8 cellular contexts compared by ENCODE assay signal in the genomic region with DNA sequence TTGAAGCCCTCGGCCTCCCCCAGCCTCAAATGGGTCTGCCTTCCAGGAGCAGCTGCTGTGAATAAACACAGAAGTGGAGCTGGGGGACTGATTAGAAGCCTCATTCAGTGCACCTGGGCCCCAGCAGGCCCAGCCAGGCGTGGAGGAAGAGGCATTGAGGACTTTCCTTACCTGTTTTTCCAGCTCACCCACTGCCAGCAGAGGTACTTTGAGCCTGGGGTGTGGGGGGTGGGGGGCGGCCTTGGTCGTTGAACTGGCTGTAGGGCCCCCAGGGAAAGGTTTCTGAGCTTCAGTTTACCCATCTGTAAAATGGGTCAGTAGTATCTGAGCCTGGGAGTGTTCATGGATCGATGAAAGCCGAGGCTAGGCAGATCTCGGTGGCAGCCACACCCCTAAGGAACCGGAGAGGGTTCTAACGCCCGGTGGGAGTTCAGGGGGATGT. TPM values are rescaled to one million over a fixed set of nuclear protein-coding genes. Genes with fewer than 3 reads are reported as not detected.
A peak's percentile ranks its signal among the peaks of the same experiment; 100 is the strongest.
DNase-seq lines count a peak whose midpoint lies in the region; ATAC-seq and TF ChIP-seq lines count a peak whose summit lies in the region.

No MANE protein-coding gene starts in this region.

- intact Hi-C loops in heart right ventricle (cut with DNase I): no loop called here
- intact Hi-C loops in activated T-helper 2 cell treated with anti-CD3 and anti-CD28 coated beads, Interferon-gamma antibody, Interleukin-2, Interleukin-4, amounts not matched to agents 10 μg/mL and 5 μg/mL and 100 μg/mL, durations not matched to agents 14 hours and 24 hours and 36 hours (cut with micrococcal nuclease): no loop called here
- intact Hi-C loops in uterus (cut with DNase I; ENCODE audit: low total_unique reads): no loop called here

- ATAC-seq in heart right ventricle (no peak), lung (ENCODE audit: insufficient read depth, low FRiP score) (no peak), HG03159 (IDR thresholded peaks at IDR 0.05; ENCODE audit: unreplicated experiment) (no peak), HG03442 (IDR thresholded peaks at IDR 0.05; ENCODE audit: unreplicated experiment) (no peak)

- no peak overlapping the region for H3K27ac Mint-ChIP-seq in activated T-helper 2 cell treated with anti-CD3 and anti-CD28 coated beads, Interferon-gamma antibody, Interleukin-2, Interleukin-4, amounts not matched to agents 10 μg/mL and 5 μg/mL and 100 μg/mL, durations not matched to agents 14 hours and 24 hours and 36 hours

- WGBS in heart right ventricle, 2 donors: 87 to 90% methylated on average over 10 of the region's 10 CpGs
- WGBS in lung, 2 donors: 82 to 89% methylated on average over 10 of the region's 10 CpGs

- H3K36me3 Mint-ChIP-seq in activated T-helper 2 cell treated with anti-CD3 and anti-CD28 coated beads, Interferon-gamma antibody, Interleukin-2, Interleukin-4, amounts not matched to agents 10 μg/mL and 5 μg/mL and 100 μg/mL, durations not matched to agents 14 hours and 24 hours and 36 hours (ENCODE audit: low read depth): peaks cover 17% of the 10 kb centered on the region

- TF ChIP-seq CTCF in heart right ventricle (IDR thresholded peaks at IDR 0.05) (no peak), right atrium auricular region (IDR thresholded peaks at IDR 0.05) (no peak), lung (IDR thresholded peaks at IDR 0.05; ENCODE audit: control extremely low read depth, extremely low read depth) (no peak), uterus (IDR thresholded peaks at IDR 0.05) (no peak)

- H3K27ac ChIP-seq in heart right ventricle: peak overlapping the region in 2 of 10 donors; percentile 80 to 89
- peak overlapping the region in 1 of 2 donors; percentile 85 for H3K27ac ChIP-seq in right atrium auricular region
- peak overlapping the region in 1 of 2 donors; percentile 6 for H3K27ac ChIP-seq in lung (ENCODE audit: low read depth in 1 of 2, low read length in 1 of 2)
- H3K27ac ChIP-seq in uterus: no peak overlapping the region

- H3K9me3 ChIP-seq in heart right ventricle (no peaks in the 10 kb centered on the region), right atrium auricular region (no peaks in the 10 kb centered on the region), lung (ENCODE audit: control insufficient read depth in 2 of 2, insufficient read depth in 1 of 2, low read length in 1 of 2) (no peaks in the 10 kb centered on the region), uterus (no peaks in the 10 kb centered on the region)

- DNase-seq in heart right ventricle (no peak), right atrium auricular region (ENCODE audit: low spot score) (no peak), lung (ENCODE audit: low spot score) (no peak), uterus (no peak), NCI-H1048 (lab: John Stamatoyannopoulos, UW) (no peak)
- no peak for DNase-seq in activated T-helper 2 cell treated with anti-CD3 and anti-CD28 coated beads, Interferon-gamma antibody, Interleukin-2, Interleukin-4, amounts not matched to agents 10 μg/mL and 5 μg/mL and 100 μg/mL, durations not matched to agents 14 hours and 24 hours and 36 hours (ENCODE audit: low spot score)

- no peak for TF ChIP-seq POLR2A in uterus (IDR thresholded peaks at IDR 0.05)

- no peaks in the 10 kb centered on the region for H3K9me3 Mint-ChIP-seq in activated T-helper 2 cell treated with anti-CD3 and anti-CD28 coated beads, Interferon-gamma antibody, Interleukin-2, Interleukin-4, amounts not matched to agents 10 μg/mL and 5 μg/mL and 100 μg/mL, durations not matched to agents 14 hours and 24 hours and 36 hours

- peaks cover 24% of the 10 kb centered on the region for H3K4me1 Mint-ChIP-seq in activated T-helper 2 cell treated with anti-CD3 and anti-CD28 coated beads, Interferon-gamma antibody, Interleukin-2, Interleukin-4, amounts not matched to agents 10 μg/mL and 5 μg/mL and 100 μg/mL, durations not matched to agents 14 hours and 24 hours and 36 hours (ENCODE audit: low read depth)

- H3K4me1 ChIP-seq in heart right ventricle: peaks cover 0 to 25% (median 18%) of the 10 kb centered on the region in 9 donors
- peaks cover 0 to 22% of the 10 kb centered on the region in 2 donors for H3K4me1 ChIP-seq in right atrium auricular region
- H3K4me1 ChIP-seq in lung (ENCODE audit: control insufficient read depth in 2 of 2, insufficient read depth in 2 of 2, low read length in 2 of 2): peaks cover 0 to 11% of the 10 kb centered on the region in 2 donors
- H3K4me1 ChIP-seq in uterus: peaks cover 0 to 7% of the 10 kb centered on the region in 2 donors

- peaks cover 2% of the 10 kb centered on the region for H3K27me3 Mint-ChIP-seq in activated T-helper 2 cell treated with anti-CD3 and anti-CD28 coated beads, Interferon-gamma antibody, Interleukin-2, Interleukin-4, amounts not matched to agents 10 μg/mL and 5 μg/mL and 100 μg/mL, durations not matched to agents 14 hours and 24 hours and 36 hours (ENCODE audit: low read depth)

- H3K27me3 ChIP-seq in heart right ventricle (peaks cover 0 to 18% (median 0%) of the 10 kb centered on the region in 7 donors), right atrium auricular region (no peaks in the 10 kb centered on the region), lung (ENCODE audit: control insufficient read depth, insufficient read depth) (no peaks in the 10 kb centered on the region), uterus (no peaks in the 10 kb centered on the region)

- H3K4me3 Mint-ChIP-seq in activated T-helper 2 cell treated with anti-CD3 and anti-CD28 coated beads, Interferon-gamma antibody, Interleukin-2, Interleukin-4, amounts not matched to agents 10 μg/mL and 5 μg/mL and 100 μg/mL, durations not matched to agents 14 hours and 24 hours and 36 hours (ENCODE audit: low read depth): peak overlapping the region; percentile 94

- H3K4me3 ChIP-seq in heart right ventricle (peak overlapping the region in 8 of 10 donors; percentile 80 to 92 (median 86)), right atrium auricular region (peak overlapping the region in 1 of 2 donors; percentile 84), lung (peak overlapping the region; percentile 83), uterus (peak overlapping the region in 1 of 2 donors; percentile 61)

- H3K36me3 ChIP-seq in heart right ventricle (no peaks in the 10 kb centered on the region), right atrium auricular region (no peaks in the 10 kb centered on the region), lung (ENCODE audit: control insufficient read depth in 2 of 2, insufficient read depth in 2 of 2, low read length in 2 of 2) (no peaks in the 10 kb centered on the region), uterus (no peaks in the 10 kb centered on the region)

RNA-seq across cellular contexts. Expression of a gene that starts 1.5 kb away (rescaled TPM):
- total RNA-seq in heart right ventricle (10 to 100 TPM; 13.9 to 25.0 (median 17.7) TPM), right atrium auricular region (10 to 100 TPM; 19.4 to 20.5 TPM), lung (10 to 100 TPM; 65.1 to 67.8 TPM), uterus (10 to 100 TPM; 37.1 to 60.8 (median 38.7) TPM)
- polyA plus RNA-seq in heart right ventricle (10 to 100 TPM; 19.5 to 28.9 TPM), lung (10 to 100 TPM; 30.7 to 43.6 TPM)
- total RNA-seq in activated T-helper 2 cell treated with anti-CD3 and anti-CD28 coated beads, Interferon-gamma antibody, Interleukin-2, Interleukin-4, amounts not matched to agents 10 μg/mL and 5 μg/mL and 100 μg/mL, durations not matched to agents 14 hours and 24 hours and 36 hours: 29.1 and 30.0 TPM in 2 replicates
